9 cellular contexts compared by ENCODE assay signal in genomic region chr9:91949293-91949945, GRCh38. TPM values are rescaled to one million over a fixed set of nuclear protein-coding genes. Genes with fewer than 3 reads are reported as not detected.
DNase-seq lines count a peak whose midpoint lies in the region; ATAC-seq and TF ChIP-seq lines count a peak whose summit lies in the region.
"Had no signal": no experiment of that assay in that cellular context is flagged by ENCODE, and none has a peak within 500 bp of the region (broad histone marks: within the 10 kb centered on the region; RNA-seq: fewer than 3 reads in every experiment).

No MANE protein-coding gene starts in this region.

- H3K36me3 Mint-ChIP-seq in CD8-positive, alpha-beta memory T cell: peaks cover 0 to 2% (median 0%) of the 10 kb centered on the region in 3 donors
- no peaks in the 10 kb centered on the region for H3K36me3 Mint-ChIP-seq in neural crest cell (ENCODE audit: low read depth)

- no peak for TF ChIP-seq CTCF in NB4 (IDR thresholded peaks at IDR 0.05; ENCODE audit: low read depth, low read length)
- no peak for TF ChIP-seq CTCF in neural crest cell (conservative IDR thresholded peaks at IDR 0.05)

- ATAC-seq in GM18502 (IDR thresholded peaks at IDR 0.05; ENCODE audit: poor library complexity, unreplicated experiment): no peak
- ATAC-seq in HG03571 (IDR thresholded peaks at IDR 0.05; ENCODE audit: unreplicated experiment): no peak
- no peak for ATAC-seq in GM19023 (IDR thresholded peaks at IDR 0.05; ENCODE audit: unreplicated experiment)

- peaks cover 21% of the 10 kb centered on the region for H3K27me3 ChIP-seq in CD8-positive, alpha-beta memory T cell (ENCODE audit: insufficient read depth, low read length, poor library complexity, severe bottlenecking)

- no peak for DNase-seq in CD8-positive, alpha-beta memory T cell
- DNase-seq in NB4 (ENCODE audit: low read depth): peak; percentile 66
- DNase-seq in epithelial cell of prostate (ENCODE audit: low read depth, low spot score): no peak
- peak; percentile 29 for DNase-seq in neural crest cell (ENCODE audit: low read depth, low spot score)
- no peak for DNase-seq in epidermal melanocyte (ENCODE audit: insufficient read length, low spot score)

- peak overlapping the region; percentile 24 for H3K27ac ChIP-seq in CD8-positive, alpha-beta memory T cell (ENCODE audit: low read depth, low read length)
- peak overlapping the region; percentile 49 for H3K27ac ChIP-seq in epithelial cell of prostate

- CTCF ChIA-PET in CD8-positive, alpha-beta memory T cell (lab: Charles Lee): interaction anchor here (1.0 kb wide), 1 partner anchor 178 kb away, joined by 7 read pairs; no protein-coding TSS in a partner anchor

- H3K27ac Mint-ChIP-seq in CD8-positive, alpha-beta memory T cell: no peak overlapping the region
- no peak overlapping the region for H3K27ac Mint-ChIP-seq in neural crest cell (ENCODE audit: unreplicated experiment)
- H3K27ac Mint-ChIP-seq: naive B cell had no signal

- H3K9me3 ChIP-seq in CD8-positive, alpha-beta memory T cell (ENCODE audit: low read length): no peaks in the 10 kb centered on the region

- H3K4me3 ChIP-seq in CD8-positive, alpha-beta memory T cell (ENCODE audit: low read length): no peak overlapping the region
- peak overlapping the region; percentile 80 for H3K4me3 ChIP-seq in NB4 (ENCODE audit: low read depth, low read length)

- H3K4me3 Mint-ChIP-seq in CD8-positive, alpha-beta memory T cell: peak overlapping the region in 3 of 7 donors; percentile 44 to 54 (median 50)
- H3K4me3 Mint-ChIP-seq in neural crest cell: peak overlapping the region; percentile 65

- no peaks in the 10 kb centered on the region for H3K4me1 ChIP-seq in CD8-positive, alpha-beta memory T cell (ENCODE audit: insufficient read depth, low read length)

- H3K4me1 Mint-ChIP-seq in CD8-positive, alpha-beta memory T cell: peaks cover 8 to 13% (median 10%) of the 10 kb centered on the region in 3 donors
- peaks cover 21% of the 10 kb centered on the region for H3K4me1 Mint-ChIP-seq in neural crest cell

- no peak for TF ChIP-seq POLR2A in NB4 (IDR thresholded peaks at IDR 0.05; ENCODE audit: extremely low read depth, insufficient read length)

- H3K36me3 ChIP-seq in CD8-positive, alpha-beta memory T cell (ENCODE audit: insufficient read depth, low read length): no peaks in the 10 kb centered on the region

- POLR2A ChIA-PET in CD8-positive, alpha-beta memory T cell (lab: Charles Lee): no interaction called here

- no peaks in the 10 kb centered on the region for H3K9me3 Mint-ChIP-seq in CD8-positive, alpha-beta memory T cell
- H3K9me3 Mint-ChIP-seq in neural crest cell: no peaks in the 10 kb centered on the region

- H3K27me3 Mint-ChIP-seq in CD8-positive, alpha-beta memory T cell: peaks cover 43 to 75% of the 10 kb centered on the region in 2 donors
- peaks cover 50% of the 10 kb centered on the region for H3K27me3 Mint-ChIP-seq in neural crest cell (ENCODE audit: low read depth)

RNA-seq across cellular contexts. Expression of gene ROR2, which starts 0.6 kb away (rescaled TPM):
- total RNA-seq in CD8-positive, alpha-beta memory T cell: not detected
- polyA plus RNA-seq in CD8-positive, alpha-beta memory T cell: 2.0 TPM
- total RNA-seq in neural crest cell: 12.4 and 14.9 TPM in 2 replicates

Comparison
In these comparisons a context has a peak if more than half of its experiments do, and no peak if none do; other contexts are left out.
1. DNase-seq: peak in NB4 (single experiment) and neural crest cell (single experiment); none in CD8-positive, alpha-beta memory T cell (0 of 5), epithelial cell of prostate (single experiment) and epidermal melanocyte (single experiment).
2. RNA of gene ROR2, which starts 0.6 kb away (total RNA-seq): 12.4 to 14.9 TPM in neural crest cell; not detected in CD8-positive, alpha-beta memory T cell; every median in the first group is over 10 times any median in the second.